In genomic region chr6:74671558-74672025, GRCh38 we compare ENCODE assay signal across 16 cellular contexts.
DNase-seq lines count a peak whose midpoint lies in the region; ATAC-seq and TF ChIP-seq lines count a peak whose summit lies in the region.
"Had no signal": no experiment of that assay in that cellular context is flagged by ENCODE, and none has a peak within 500 bp of the region (broad histone marks: within the 10 kb centered on the region; RNA-seq: fewer than 3 reads in every experiment).

No MANE protein-coding gene starts in this region.

- no peak for TF ChIP-seq POLR2A in spleen (IDR thresholded peaks at IDR 0.05)

- H3K36me3 ChIP-seq in smooth muscle cell (ENCODE audit: low read depth) (no peaks in the 10 kb centered on the region), spleen (no peaks in the 10 kb centered on the region)
- H3K36me3 ChIP-seq: gastroesophageal sphincter, upper lobe of left lung had no signal

- WGBS in smooth muscle cell (ENCODE audit: low lambda C conversion rate), result 35% methylated on average over 6 of the region's 6 CpGs
- 61 to 81% (median 78%) methylated on average over 6 of the region's 6 CpGs for WGBS in spleen, 5 donors

- H3K4me3 ChIP-seq in WI38 (ENCODE audit: low read depth, low read length) (peak overlapping the region; percentile 19), smooth muscle cell (no peak overlapping the region), spleen (no peak overlapping the region)
- H3K4me3 ChIP-seq: gastroesophageal sphincter, psoas muscle, upper lobe of left lung had no signal

- H3K27ac Mint-ChIP-seq in naive thymus-derived CD8-positive, alpha-beta T cell, result no peak overlapping the region
- H3K27ac Mint-ChIP-seq: activated CD4-positive, alpha-beta T cell treated with anti-CD3 and anti-CD28 coated beads for 36 hours; T-helper 17 cell had no signal

- H3K9me3 ChIP-seq in smooth muscle cell (replicated peaks; ENCODE audit: low read depth) (no peaks in the 10 kb centered on the region), spleen (peaks cover 0 to 17% (median 2%) of the 10 kb centered on the region in 8 donors)
- H3K9me3 ChIP-seq: gastroesophageal sphincter, psoas muscle, upper lobe of left lung had no signal

- H3K27me3 ChIP-seq in smooth muscle cell (ENCODE audit: low read depth), result no peaks in the 10 kb centered on the region
- H3K27me3 ChIP-seq in spleen (replicated peaks in 1 of 7), result no peaks in the 10 kb centered on the region
- H3K27me3 ChIP-seq: gastroesophageal sphincter, upper lobe of left lung had no signal

- ATAC-seq in naive thymus-derived CD8-positive, alpha-beta T cell, result no peak
- ATAC-seq: activated CD4-positive, alpha-beta T cell treated with anti-CD3 and anti-CD28 coated beads for 36 hours; gastroesophageal sphincter; psoas muscle; T-helper 17 cell had no signal

- intact Hi-C loops in spleen (cut with DNase I; ENCODE audit: low total_unique reads), result no loop called here

- peak overlapping the region; percentile 70 for H3K27ac ChIP-seq in smooth muscle cell (ENCODE audit: low read depth)
- no peak overlapping the region for H3K27ac ChIP-seq in spleen
- H3K27ac ChIP-seq: gastroesophageal sphincter, psoas muscle, upper lobe of left lung had no signal

- H3K79me2 ChIP-seq in smooth muscle cell (ENCODE audit: low read depth), result no peaks in the 10 kb centered on the region

- POLR2A ChIA-PET in naive thymus-derived CD8-positive, alpha-beta T cell (lab: Charles Lee), result no interaction called here

- no peaks in the 10 kb centered on the region for H3K36me3 Mint-ChIP-seq in naive thymus-derived CD8-positive, alpha-beta T cell

- no peak overlapping the region for H3K9ac ChIP-seq in smooth muscle cell (ENCODE audit: low read depth)

- no peaks in the 10 kb centered on the region for H3F3A ChIP-seq in smooth muscle cell (ENCODE audit: low read depth)

- no peaks in the 10 kb centered on the region for H3K4me1 Mint-ChIP-seq in naive thymus-derived CD8-positive, alpha-beta T cell
- H3K4me1 Mint-ChIP-seq: activated CD4-positive, alpha-beta T cell treated with anti-CD3 and anti-CD28 coated beads for 36 hours; T-helper 17 cell had no signal

- no peak for TF ChIP-seq CTCF in WI38 (IDR thresholded peaks at IDR 0.05; ENCODE audit: low read depth, low read length)
- TF ChIP-seq CTCF in smooth muscle cell (IDR thresholded peaks at IDR 0.05; ENCODE audit: borderline replicate concordance, insufficient read depth, poor library complexity, severe bottlenecking), result no peak
- TF ChIP-seq CTCF in spleen (IDR thresholded peaks at IDR 0.05 in 8 of 11, conservative IDR thresholded peaks at IDR 0.05 in 3 of 11), result no peak

- no peak overlapping the region for H3K4me3 Mint-ChIP-seq in naive thymus-derived CD8-positive, alpha-beta T cell
- H3K4me3 Mint-ChIP-seq: activated CD4-positive, alpha-beta T cell treated with anti-CD3 and anti-CD28 coated beads for 36 hours; T-helper 17 cell had no signal

- no peaks in the 10 kb centered on the region for H3K27me3 Mint-ChIP-seq in naive thymus-derived CD8-positive, alpha-beta T cell
- H3K27me3 Mint-ChIP-seq: activated CD4-positive, alpha-beta T cell treated with anti-CD3 and anti-CD28 coated beads for 36 hours; T-helper 17 cell had no signal

- peaks cover 4 to 17% (median 10%) of the 10 kb centered on the region in 9 donors for H3K9me3 Mint-ChIP-seq in naive thymus-derived CD8-positive, alpha-beta T cell

- H3K4me1 ChIP-seq in smooth muscle cell (ENCODE audit: low read depth) (no peaks in the 10 kb centered on the region), spleen (no peaks in the 10 kb centered on the region)
- H3K4me1 ChIP-seq: gastroesophageal sphincter, psoas muscle, upper lobe of left lung had no signal

- peak overlapping the region; percentile 30 for H3K4me2 ChIP-seq in smooth muscle cell

- H2AFZ ChIP-seq in smooth muscle cell (ENCODE audit: low read depth), result no peak overlapping the region

- no peaks in the 10 kb centered on the region for H4K20me1 ChIP-seq in smooth muscle cell (ENCODE audit: low read depth)

- DNase-seq in GM04503 (ENCODE audit: low read depth) (peak; percentile 94), fibroblast of peridontal ligament (ENCODE audit: extremely low read depth) (peak; percentile 100), smooth muscle cell (lab: John Stamatoyannopoulos, UW; ENCODE audit: unreplicated experiment) (no peak), spleen (no peak), NCI-H1105 treated with DMSO at 0.1 percent for 48 hours (lab: John Stamatoyannopoulos, UW) (no peak), occipital lobe (lab: John Stamatoyannopoulos, UW) (no peak)
- DNase-seq in naive thymus-derived CD8-positive, alpha-beta T cell, result no peak
- DNase-seq: activated CD4-positive, alpha-beta T cell treated with anti-CD3 and anti-CD28 coated beads for 36 hours; KBM-7; NCI-H1694 treated with DMSO at 0.1 percent for 48 hours; NCI-H69; psoas muscle; T-helper 17 cell; upper lobe of left lung had no signal

Comparison
In these comparisons a context has a peak if more than half of its experiments do, and no peak if none do; other contexts are left out.
1. DNase-seq: peak in GM04503 (single experiment) and fibroblast of peridontal ligament (single experiment); none in smooth muscle cell (single experiment), spleen (single experiment), NCI-H1105 treated with DMSO at 0.1 percent for 48 hours (single experiment), occipital lobe (single experiment) and naive thymus-derived CD8-positive, alpha-beta T cell (0 of 10).